2 cellular contexts compared by ENCODE assay signal in genomic region chr1:81158592-81158991, GRCh38.
TF ChIP-seq lines count a peak whose summit lies in the region.

No MANE protein-coding gene starts in this region.

TF ChIP-seq in GM23338, 12 proteins besides CTCF, POLR2A, EP300 and RAD21 (continued from another document):
- TF ChIP-seq, protein P1, sequence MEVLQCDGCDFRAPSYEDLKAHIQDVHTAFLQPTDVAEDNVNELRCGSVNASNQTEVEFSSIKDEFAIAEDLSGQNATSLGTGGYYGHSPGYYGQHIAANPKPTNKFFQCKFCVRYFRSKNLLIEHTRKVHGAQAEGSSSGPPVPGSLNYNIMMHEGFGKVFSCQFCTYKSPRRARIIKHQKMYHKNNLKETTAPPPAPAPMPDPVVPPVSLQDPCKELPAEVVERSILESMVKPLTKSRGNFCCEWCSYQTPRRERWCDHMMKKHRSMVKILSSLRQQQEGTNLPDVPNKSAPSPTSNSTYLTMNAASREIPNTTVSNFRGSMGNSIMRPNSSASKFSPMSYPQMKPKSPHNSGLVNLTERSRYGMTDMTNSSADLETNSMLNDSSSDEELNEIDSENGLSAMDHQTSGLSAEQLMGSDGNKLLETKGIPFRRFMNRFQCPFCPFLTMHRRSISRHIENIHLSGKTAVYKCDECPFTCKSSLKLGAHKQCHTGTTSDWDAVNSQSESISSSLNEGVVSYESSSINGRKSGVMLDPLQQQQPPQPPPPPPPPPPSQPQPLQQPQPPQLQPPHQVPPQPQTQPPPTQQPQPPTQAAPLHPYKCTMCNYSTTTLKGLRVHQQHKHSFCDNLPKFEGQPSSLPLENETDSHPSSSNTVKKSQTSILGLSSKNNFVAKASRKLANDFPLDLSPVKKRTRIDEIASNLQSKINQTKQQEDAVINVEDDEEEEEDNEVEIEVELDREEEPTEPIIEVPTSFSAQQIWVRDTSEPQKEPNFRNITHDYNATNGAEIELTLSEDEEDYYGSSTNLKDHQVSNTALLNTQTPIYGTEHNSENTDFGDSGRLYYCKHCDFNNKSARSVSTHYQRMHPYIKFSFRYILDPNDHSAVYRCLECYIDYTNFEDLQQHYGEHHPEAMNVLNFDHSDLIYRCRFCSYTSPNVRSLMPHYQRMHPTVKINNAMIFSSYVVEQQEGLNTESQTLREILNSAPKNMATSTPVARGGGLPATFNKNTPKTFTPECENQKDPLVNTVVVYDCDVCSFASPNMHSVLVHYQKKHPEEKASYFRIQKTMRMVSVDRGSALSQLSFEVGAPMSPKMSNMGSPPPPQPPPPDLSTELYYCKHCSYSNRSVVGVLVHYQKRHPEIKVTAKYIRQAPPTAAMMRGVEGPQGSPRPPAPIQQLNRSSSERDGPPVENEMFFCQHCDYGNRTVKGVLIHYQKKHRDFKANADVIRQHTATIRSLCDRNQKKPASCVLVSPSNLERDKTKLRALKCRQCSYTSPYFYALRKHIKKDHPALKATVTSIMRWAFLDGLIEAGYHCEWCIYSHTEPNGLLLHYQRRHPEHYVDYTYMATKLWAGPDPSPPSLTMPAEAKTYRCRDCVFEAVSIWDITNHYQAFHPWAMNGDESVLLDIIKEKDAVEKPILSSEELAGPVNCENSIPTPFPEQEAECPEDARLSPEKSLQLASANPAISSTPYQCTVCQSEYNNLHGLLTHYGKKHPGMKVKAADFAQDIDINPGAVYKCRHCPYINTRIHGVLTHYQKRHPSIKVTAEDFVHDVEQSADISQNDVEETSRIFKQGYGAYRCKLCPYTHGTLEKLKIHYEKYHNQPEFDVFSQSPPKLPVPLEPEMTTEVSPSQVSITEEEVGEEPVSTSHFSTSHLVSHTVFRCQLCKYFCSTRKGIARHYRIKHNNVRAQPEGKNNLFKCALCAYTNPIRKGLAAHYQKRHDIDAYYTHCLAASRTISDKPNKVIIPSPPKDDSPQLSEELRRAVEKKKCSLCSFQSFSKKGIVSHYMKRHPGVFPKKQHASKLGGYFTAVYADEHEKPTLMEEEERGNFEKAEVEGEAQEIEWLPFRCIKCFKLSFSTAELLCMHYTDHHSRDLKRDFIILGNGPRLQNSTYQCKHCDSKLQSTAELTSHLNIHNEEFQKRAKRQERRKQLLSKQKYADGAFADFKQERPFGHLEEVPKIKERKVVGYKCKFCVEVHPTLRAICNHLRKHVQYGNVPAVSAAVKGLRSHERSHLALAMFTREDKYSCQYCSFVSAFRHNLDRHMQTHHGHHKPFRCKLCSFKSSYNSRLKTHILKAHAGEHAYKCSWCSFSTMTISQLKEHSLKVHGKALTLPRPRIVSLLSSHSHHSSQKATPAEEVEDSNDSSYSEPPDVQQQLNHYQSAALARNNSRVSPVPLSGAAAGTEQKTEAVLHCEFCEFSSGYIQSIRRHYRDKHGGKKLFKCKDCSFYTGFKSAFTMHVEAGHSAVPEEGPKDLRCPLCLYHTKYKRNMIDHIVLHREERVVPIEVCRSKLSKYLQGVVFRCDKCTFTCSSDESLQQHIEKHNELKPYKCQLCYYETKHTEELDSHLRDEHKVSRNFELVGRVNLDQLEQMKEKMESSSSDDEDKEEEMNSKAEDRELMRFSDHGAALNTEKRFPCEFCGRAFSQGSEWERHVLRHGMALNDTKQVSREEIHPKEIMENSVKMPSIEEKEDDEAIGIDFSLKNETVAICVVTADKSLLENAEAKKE (CRISPR knock-in tag; IDR thresholded peaks at IDR 0.05), result no peak
- TF ChIP-seq ZNF114 (CRISPR knock-in tag; IDR thresholded peaks at IDR 0.05) (no peak), CREB1 (CRISPR knock-in tag; IDR thresholded peaks at IDR 0.05; ENCODE audit: low read depth) (no peak), EZH2phosphoT487 (IDR thresholded peaks at IDR 0.05; ENCODE audit: unreplicated experiment) (no peak), REST (IDR thresholded peaks at IDR 0.05; ENCODE audit: unreplicated experiment) (no peak), ZNF331 (CRISPR knock-in tag; IDR thresholded peaks at IDR 0.05; ENCODE audit: low read depth) (no peak), STAT1 (IDR thresholded peaks at IDR 0.05; ENCODE audit: unreplicated experiment) (no peak)
TF ChIP-seq in GM23338: peak in this region for 0.

TF ChIP-seq in WTC11, 78 proteins besides CTCF, POLR2A, EP300 and RAD21 (continued from another document):
- TF ChIP-seq ZNF512 (CRISPR knock-in tag; IDR thresholded peaks at IDR 0.05; ENCODE audit: borderline replicate concordance) (no peak), GRHL2 (CRISPR knock-in tag; IDR thresholded peaks at IDR 0.05; ENCODE audit: insufficient replicate concordance, severe bottlenecking) (no peak)
